ENCODE assay signal across 9 cellular contexts in genomic region chr6:166112580-166112979, GRCh38.
DNase-seq lines count a peak whose midpoint lies in the region; ATAC-seq and TF ChIP-seq lines count a peak whose summit lies in the region.
"Had no signal": no experiment of that assay in that cellular context is flagged by ENCODE, and none has a peak within 500 bp of the region (broad histone marks: within the 10 kb centered on the region; RNA-seq: fewer than 3 reads in every experiment).

No MANE protein-coding gene starts in this region.

- CTCF ChIA-PET in HEK293 (lab: Yijun Ruan, JAX), result interaction anchor here (0.6 to 2.0 kb wide), 7 partner anchors 11 to 494 kb away, joined by 3 to 6 read pairs (median 3); no protein-coding TSS in a partner anchor

- no peak for ATAC-seq in GM21528 (IDR thresholded peaks at IDR 0.05; ENCODE audit: low FRiP score, unreplicated experiment)

- H3K4me3 ChIP-seq in HEK293 (ENCODE audit: low read depth, low read length), result peak overlapping the region; percentile 19

- H3K4me1 ChIP-seq in HEK293 (ENCODE audit: control insufficient read depth, insufficient read depth, low read length), result no peaks in the 10 kb centered on the region

- POLR2A ChIA-PET in HEK293 (lab: Yijun Ruan, JAX), result no interaction called here

- no peaks in the 10 kb centered on the region for H3K36me3 ChIP-seq in HEK293 (ENCODE audit: control insufficient read depth in 2 of 2, insufficient read depth in 1 of 2, low read length in 2 of 2)

- no peaks in the 10 kb centered on the region for H3K9me3 ChIP-seq in HEK293 (ENCODE audit: control insufficient read depth, insufficient read depth, low read depth, low read length)

- DNase-seq in COLO668 (lab: John Stamatoyannopoulos, UW; ENCODE audit: unreplicated experiment) (peak; percentile 10), amniotic epithelial cell (ENCODE audit: low read depth) (peak; percentile 92), middle frontal gyrus (ENCODE audit: extremely low spot score, low spot score) (peak; percentile 19), NCI-H2196 (lab: John Stamatoyannopoulos, UW; ENCODE audit: unreplicated experiment) (no peak), SKM-1 (lab: John Stamatoyannopoulos, UW; ENCODE audit: unreplicated experiment) (no peak)
- no peak for DNase-seq in stimulated activated CD4-positive, alpha-beta T cell treated with anti-CD3 and anti-CD28 coated beads, Interleukin-2, amount 100 ng/mL, for 48 hours
- DNase-seq: NCI-H2029 had no signal

- no peak overlapping the region for H3K27ac ChIP-seq in HEK293 (ENCODE audit: extremely low read depth, low read depth, low read length)

- TF ChIP-seq CTCF in HEK293 (tag by site-specific recombination; IDR thresholded peaks at IDR 0.05), result no peak

TF ChIP-seq in HEK293, 187 proteins besides CTCF, POLR2A, EP300 and RAD21:
- TF ChIP-seq ZNF433 (tag by site-specific recombination; IDR thresholded peaks at IDR 0.05; ENCODE audit: low read depth) (no peak), TRIM28 (IDR thresholded peaks at IDR 0.05; ENCODE audit: borderline replicate concordance, low read length) (peak; percentile 32; the same call in 1 of the 2 replicates), PRDM1 (tag by site-specific recombination; IDR thresholded peaks at IDR 0.05) (peak; percentile 26; the same call in 1 of the 2 replicates), ZNF585B (tag by site-specific recombination; IDR thresholded peaks at IDR 0.05) (0 out of 2 replicates have a peak, but pooled peaks have one; percentile 16)

Comparison
In these comparisons a context has a peak if more than half of its experiments do, and no peak if none do; other contexts are left out.
1. DNase-seq: peak in COLO668 (single experiment), amniotic epithelial cell (single experiment) and middle frontal gyrus (single experiment); none in stimulated activated CD4-positive, alpha-beta T cell treated with anti-CD3 and anti-CD28 coated beads, Interleukin-2, amount 100 ng/mL, for 48 hours (0 of 2), NCI-H2196 (single experiment) and SKM-1 (single experiment).